Comparison of ENCODE assay signal across 13 cellular contexts in genomic region chr6:108582618-108583017, GRCh38. TPM values are rescaled to one million over a fixed set of nuclear protein-coding genes. Genes with fewer than 3 reads are reported as not detected.
DNase-seq lines count a peak whose midpoint lies in the region; ATAC-seq and TF ChIP-seq lines count a peak whose summit lies in the region.
"Had no signal": no experiment of that assay in that cellular context is flagged by ENCODE, and none has a peak within 500 bp of the region (broad histone marks: within the 10 kb centered on the region; RNA-seq: fewer than 3 reads in every experiment).

No MANE protein-coding gene starts in this region.

- peak overlapping the region; percentile 87 for H3K27ac Mint-ChIP-seq in HFFc6
- peak overlapping the region; percentile 81 for H3K27ac Mint-ChIP-seq in WTC11
- H3K27ac Mint-ChIP-seq: activated CD8-positive, alpha-beta memory T cell treated with anti-CD3 and anti-CD28 coated beads, Interleukin-2, amount 10 ng/mL, durations not matched to agents 7 days and 5 days; activated naive CD4-positive, alpha-beta T cell treated with anti-CD3 and anti-CD28 coated beads for 36 hours had no signal

- peaks cover 31% of the 10 kb centered on the region for H3K4me1 ChIP-seq in mesenchymal stem cell (ENCODE audit: control insufficient read depth, insufficient read depth, low read depth, low read length)
- H3K4me1 ChIP-seq in suprapubic skin = peaks cover 85% of the 10 kb centered on the region

- H3K23ac ChIP-seq in mesenchymal stem cell (ENCODE audit: low read length in 2 of 2) = peak overlapping the region in 1 of 2 experiments; percentile 23

- H3K36me3 ChIP-seq in mesenchymal stem cell (ENCODE audit: control insufficient read depth in 1 of 2, insufficient read depth in 2 of 2, low read depth in 1 of 2, low read length in 2 of 2) (peaks cover 4 to 13% of the 10 kb centered on the region in 2 experiments), suprapubic skin (no peaks in the 10 kb centered on the region)

- peaks cover 92% of the 10 kb centered on the region for H3K4me1 Mint-ChIP-seq in HFFc6 (ENCODE audit: low read depth)
- peaks cover 41% of the 10 kb centered on the region for H3K4me1 Mint-ChIP-seq in WTC11

- no peak overlapping the region for H2BK15ac ChIP-seq in mesenchymal stem cell (ENCODE audit: low read depth, poor library complexity, severe bottlenecking)

- H2AK5ac ChIP-seq in mesenchymal stem cell (ENCODE audit: low read length, severe bottlenecking) = peak overlapping the region; percentile 80

- H3K9ac ChIP-seq in mesenchymal stem cell (ENCODE audit: low read length) = peak overlapping the region; percentile 56

- no peak for TF ChIP-seq CTCF in HFFc6 (IDR thresholded peaks at IDR 0.05)
- TF ChIP-seq CTCF in WTC11 (IDR thresholded peaks at IDR 0.05) = no peak
- TF ChIP-seq CTCF in suprapubic skin (IDR thresholded peaks at IDR 0.05) = no peak

- H3K9me3 Mint-ChIP-seq in HFFc6 (no peaks in the 10 kb centered on the region), WTC11 (no peaks in the 10 kb centered on the region)
- H3K9me3 Mint-ChIP-seq: activated naive CD4-positive, alpha-beta T cell treated with anti-CD3 and anti-CD28 coated beads for 36 hours had no signal

- peak overlapping the region in 1 of 2 experiments; percentile 86 for H3K4ac ChIP-seq in mesenchymal stem cell (ENCODE audit: low read depth in 1 of 2, low read length in 2 of 2)

- DNase-seq in HFFc6 (no peak), WTC11 (ENCODE audit: low spot score) (no peak), mesenchymal stem cell (no peak), suprapubic skin (ENCODE audit: low spot score in 2 of 2) (no peak), HCEC 1CT (no peak)
- no peak for DNase-seq in stimulated activated CD4-positive, alpha-beta T cell treated with anti-CD3 and anti-CD28 coated beads, Interleukin-15, amount 100 ng/mL, for 24 hours
- DNase-seq: activated CD8-positive, alpha-beta memory T cell treated with anti-CD3 and anti-CD28 coated beads, Interleukin-2, amount 10 ng/mL, durations not matched to agents 7 days and 5 days; activated naive CD4-positive, alpha-beta T cell treated with anti-CD3 and anti-CD28 coated beads for 36 hours; C1 segment of cervical spinal cord; EL; nucleus accumbens had no signal

- H3K27ac ChIP-seq in mesenchymal stem cell (ENCODE audit: low read length, poor library complexity, severe bottlenecking) (peak overlapping the region; percentile 53), suprapubic skin (peak overlapping the region; percentile 68)

- TF ChIP-seq EP300 in suprapubic skin (IDR thresholded peaks at IDR 0.05) = no peak

- CTCF ChIA-PET in WTC11 (lab: Charles Lee) = interaction anchor here (1.4 kb wide), 1 partner anchor 256 kb away, joined by 5 read pairs; no protein-coding TSS in a partner anchor

- H3K4me3 Mint-ChIP-seq in HFFc6 (peak overlapping the region; percentile 34; the same call in 1 of the 2 replicates), WTC11 (no peak overlapping the region)
- H3K4me3 Mint-ChIP-seq: activated CD8-positive, alpha-beta memory T cell treated with anti-CD3 and anti-CD28 coated beads, Interleukin-2, amount 10 ng/mL, durations not matched to agents 7 days and 5 days; activated naive CD4-positive, alpha-beta T cell treated with anti-CD3 and anti-CD28 coated beads for 36 hours had no signal

- ATAC-seq in WTC11 (peak; percentile 75), HG03571 (IDR thresholded peaks at IDR 0.05; ENCODE audit: unreplicated experiment) (no peak)
- ATAC-seq: activated CD8-positive, alpha-beta memory T cell treated with anti-CD3 and anti-CD28 coated beads, Interleukin-2, amount 10 ng/mL, durations not matched to agents 7 days and 5 days; left lobe of liver had no signal

- no peak overlapping the region for H2AFZ ChIP-seq in mesenchymal stem cell (ENCODE audit: low read depth, low read length)

- TF ChIP-seq POLR2A in suprapubic skin (IDR thresholded peaks at IDR 0.05) = no peak

- no peak overlapping the region for H3K4me2 ChIP-seq in mesenchymal stem cell (ENCODE audit: low read length, poor library complexity, severe bottlenecking)

- 82% methylated on average over 3 of the region's 3 CpGs for WGBS in mesenchymal stem cell
- WGBS in suprapubic skin = 73% methylated on average over 3 of the region's 3 CpGs

- peak overlapping the region; percentile 74 for H4K91ac ChIP-seq in mesenchymal stem cell (ENCODE audit: low read length)

- H3K4me3 ChIP-seq in mesenchymal stem cell (ENCODE audit: insufficient read depth in 1 of 2, low read depth in 1 of 2, low read length in 2 of 2) = no peak overlapping the region
- H3K4me3 ChIP-seq in suprapubic skin = no peak overlapping the region

- H2BK120ac ChIP-seq in mesenchymal stem cell (ENCODE audit: low read depth, low read length) = peak overlapping the region; percentile 57

- H3K18ac ChIP-seq in mesenchymal stem cell (ENCODE audit: low read depth in 1 of 2, low read length in 2 of 2) = peak overlapping the region; percentile 58 to 89

- POLR2A ChIA-PET in WTC11 (lab: Charles Lee) = interaction anchor here (1.1 kb wide), 1 partner anchor 18 kb away, joined by 4 read pairs; no protein-coding TSS in a partner anchor

- no peaks in the 10 kb centered on the region for H3K27me3 Mint-ChIP-seq in HFFc6 (ENCODE audit: insufficient read depth)
- no peaks in the 10 kb centered on the region for H3K27me3 Mint-ChIP-seq in WTC11 (ENCODE audit: low read depth)
- H3K27me3 Mint-ChIP-seq: activated CD8-positive, alpha-beta memory T cell treated with anti-CD3 and anti-CD28 coated beads, Interleukin-2, amount 10 ng/mL, durations not matched to agents 7 days and 5 days had no signal

- no peak overlapping the region for H4K8ac ChIP-seq in mesenchymal stem cell (ENCODE audit: low read length)

- H3K27me3 ChIP-seq in mesenchymal stem cell (ENCODE audit: control insufficient read depth in 1 of 2, insufficient read depth in 1 of 2, low read length in 2 of 2) (no peaks in the 10 kb centered on the region), suprapubic skin (no peaks in the 10 kb centered on the region)

- H3K9me3 ChIP-seq in mesenchymal stem cell (ENCODE audit: control insufficient read depth, low read length) (no peaks in the 10 kb centered on the region), suprapubic skin (no peaks in the 10 kb centered on the region)

- H3K14ac ChIP-seq in mesenchymal stem cell (ENCODE audit: low read length in 2 of 2) = peak overlapping the region in 1 of 2 experiments; percentile 85

- no peak overlapping the region for H2BK5ac ChIP-seq in mesenchymal stem cell (ENCODE audit: low read depth, low read length, poor library complexity, severe bottlenecking)

- peak overlapping the region; percentile 75 to 97 for H2BK12ac ChIP-seq in mesenchymal stem cell (ENCODE audit: low read length in 2 of 2)

- H3K79me1 ChIP-seq in mesenchymal stem cell (replicated peaks; ENCODE audit: low read length, poor library complexity, severe bottlenecking) = peaks cover 5% of the 10 kb centered on the region

- H3K36me3 Mint-ChIP-seq in HFFc6 (ENCODE audit: low read depth) (peaks cover 12% of the 10 kb centered on the region; the same call in 1 of the 2 replicates), WTC11 (no peaks in the 10 kb centered on the region; the same call in 1 of the 2 replicates)

TF ChIP-seq in WTC11, 78 proteins besides CTCF, POLR2A, EP300 and RAD21 (continues in another document):
- TF ChIP-seq FOXK1 (CRISPR knock-in tag; IDR thresholded peaks at IDR 0.05) (no peak), NFE2L1 (CRISPR knock-in tag; IDR thresholded peaks at IDR 0.05) (no peak), NR1H2 (CRISPR knock-in tag; IDR thresholded peaks at IDR 0.05) (no peak), HMGXB4 (CRISPR knock-in tag; IDR thresholded peaks at IDR 0.05) (no peak)

RNA-seq across cellular contexts. Expression of gene FOXO3, which starts 21.9 kb away (rescaled TPM):
- 10 to 100 TPM; 21.1 to 28.9 (median 24.2) TPM for total RNA-seq in HFFc6 (2021; fragmentation: NEBNext Ultra II Directional; extraction: Animal tissue kit (Norgen Biotek cat#: 25700))
- 15.6 to 18.1 TPM (median 17.8 TPM) in 3 replicates for total RNA-seq in WTC11 (2021)
- 19.2 TPM for polyA plus RNA-seq in mesenchymal stem cell (2013, experiment 1 of 2)
- polyA plus RNA-seq in mesenchymal stem cell (2013, experiment 2 of 2) = 18.8 TPM
- total RNA-seq in suprapubic skin = 100 to 1,000 TPM; 103 to 141 (median 121) TPM
